Comparison of ENCODE assay signal across 8 cellular contexts in the genomic region with DNA sequence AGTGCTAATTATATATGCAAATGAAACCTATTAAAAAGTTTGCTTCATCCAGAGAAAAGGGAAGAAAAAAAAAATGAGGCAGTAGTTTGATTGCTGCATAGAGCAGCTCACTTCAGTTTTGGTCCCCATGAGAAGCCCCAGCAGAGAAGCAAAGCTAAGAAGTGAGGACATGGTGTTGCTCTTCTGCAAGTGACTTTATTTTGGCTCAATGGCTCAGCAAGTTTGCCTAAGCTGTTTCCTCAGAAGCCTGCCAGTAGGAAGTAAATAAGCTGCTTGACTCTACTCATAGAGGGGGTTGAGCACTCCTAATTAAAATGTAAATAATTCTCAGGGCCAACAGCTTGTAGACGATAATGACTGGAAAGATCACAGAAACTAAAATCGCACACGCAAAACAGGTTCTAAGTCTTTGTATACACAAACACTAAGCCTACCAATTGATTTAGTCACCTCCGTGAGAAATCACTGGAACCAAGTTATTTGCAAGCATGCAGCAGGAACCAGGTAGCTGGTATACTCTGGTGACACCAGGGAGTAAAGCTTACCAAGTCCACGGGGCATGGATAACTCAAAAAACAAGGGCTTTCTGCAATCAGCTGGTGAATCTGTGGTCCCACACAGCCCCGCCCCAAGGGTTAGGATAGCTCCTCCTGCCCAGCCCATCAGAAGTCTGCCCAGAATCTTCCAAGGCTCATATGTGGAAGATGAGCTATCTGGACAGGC. TPM values are rescaled to one million over a fixed set of nuclear protein-coding genes. Genes with fewer than 3 reads are reported as not detected.
A peak's percentile ranks its signal among the peaks of the same experiment; 100 is the strongest.
DNase-seq lines count a peak whose midpoint lies in the region; ATAC-seq and TF ChIP-seq lines count a peak whose summit lies in the region.

No MANE protein-coding gene starts in this region.

- no peaks in the 10 kb centered on the region for H3K27me3 Mint-ChIP-seq in T-helper 17 cell

- peaks cover 0 to 19% of the 10 kb centered on the region in 2 experiments; a peak in 2 of 4 replicates for H3K4me1 ChIP-seq in SK-N-SH (ENCODE audit: control insufficient read depth in 1 of 2, insufficient read depth in 2 of 2, low read depth in 1 of 2, low read length in 1 of 2)

- peak overlapping the region; percentile 22; the same call in 1 of the 2 replicates for H3K9ac ChIP-seq in SK-N-SH

- ATAC-seq in SK-N-SH treated with all-trans-retinoic acid at 6 μM for 48 hours: no peak
- peak; percentile 3 for ATAC-seq in HG02763 (IDR thresholded peaks at IDR 0.05; ENCODE audit: unreplicated experiment)
- ATAC-seq in T-helper 17 cell: peak; percentile 26
- no peak for ATAC-seq in HG03025 (IDR thresholded peaks at IDR 0.05; ENCODE audit: low FRiP score, unreplicated experiment)

- peak overlapping the region; percentile 93 for H3K27ac Mint-ChIP-seq in T-helper 17 cell

- H3K36me3 Mint-ChIP-seq in T-helper 17 cell (ENCODE audit: low read depth): no peaks in the 10 kb centered on the region

- H3K9me3 ChIP-seq in SK-N-SH (no peaks in the 10 kb centered on the region), T-helper 17 cell (ENCODE audit: control insufficient read depth, low read length, poor library complexity, severe bottlenecking) (no peaks in the 10 kb centered on the region)

- H3K4me3 Mint-ChIP-seq in T-helper 17 cell: peak overlapping the region; percentile 74

- H2AFZ ChIP-seq in SK-N-SH (ENCODE audit: low read depth): no peak overlapping the region

- no peaks in the 10 kb centered on the region for H3K9me2 ChIP-seq in SK-N-SH

- no peaks in the 10 kb centered on the region for H3K27me3 ChIP-seq in SK-N-SH (ENCODE audit: insufficient read depth)

- H3K4me1 Mint-ChIP-seq in T-helper 17 cell: peaks cover 38% of the 10 kb centered on the region

- no peak for TF ChIP-seq CTCF in SK-N-SH (IDR thresholded peaks at IDR 0.05)

- no peak for TF ChIP-seq RAD21 in SK-N-SH (IDR thresholded peaks at IDR 0.05; ENCODE audit: low read length)

- TF ChIP-seq EP300 in SK-N-SH (IDR thresholded peaks at IDR 0.05; ENCODE audit: borderline replicate concordance in 1 of 2, low read depth in 1 of 2, low read length in 1 of 2): no peak

- peak overlapping the region in 1 of 2 experiments; percentile 87; a peak in 2 of 4 replicates for H3K27ac ChIP-seq in SK-N-SH (ENCODE audit: low read depth in 2 of 2, low read length in 1 of 2)

- no peak overlapping the region for H3K4me3 ChIP-seq in SK-N-SH (ENCODE audit: low read depth in 2 of 2, low read length in 1 of 2)

- CTCF ChIA-PET in SK-N-SH (lab: Yijun Ruan, JAX): no interaction called here

- 89% methylated on average over 5 of the region's 6 CpGs for WGBS in SK-N-SH (ENCODE audit: low lambda C conversion rate)

- H4K20me1 ChIP-seq in SK-N-SH (ENCODE audit: insufficient read depth): no peaks in the 10 kb centered on the region

- H3K36me3 ChIP-seq in SK-N-SH (replicated peaks in 1 of 2; ENCODE audit: control insufficient read depth in 1 of 2, insufficient read depth in 2 of 2, low read length in 1 of 2): no peaks in the 10 kb centered on the region

- H3F3A ChIP-seq in SK-N-SH (replicated peaks; ENCODE audit: insufficient read depth): peaks cover 34% of the 10 kb centered on the region

- peak overlapping the region; percentile 14 for H3K4me2 ChIP-seq in SK-N-SH

- H3K79me2 ChIP-seq in SK-N-SH (ENCODE audit: insufficient read depth): no peaks in the 10 kb centered on the region

- POLR2A ChIA-PET in SK-N-SH (lab: Yijun Ruan, JAX): interaction anchor here (1.0 kb wide), 1 partner anchor 39 kb away, joined by 3 read pairs; the partner anchor contains the start of gene NABP1

- DNase-seq in SK-N-SH (no peak), T-helper 17 cell (no peak), kidney tubule cell (ENCODE audit: low spot score) (peak; percentile 82), NCI-H2196 (lab: John Stamatoyannopoulos, UW; ENCODE audit: unreplicated experiment) (no peak)
- no peak for DNase-seq in stimulated activated CD4-positive, alpha-beta T cell treated with anti-CD3 and anti-CD28 coated beads, Interleukin-4, amount 100 ng/mL, for 1 hour

TF ChIP-seq in SK-N-SH, 30 proteins besides CTCF, POLR2A, EP300 and RAD21:
- TF ChIP-seq NFIC (IDR thresholded peaks at IDR 0.05; ENCODE audit: borderline replicate concordance) (no peak), JUND (IDR thresholded peaks at IDR 0.05) (no peak), FOXJ3 (CRISPR knock-in tag; IDR thresholded peaks at IDR 0.05) (no peak), MEF2A (IDR thresholded peaks at IDR 0.05; ENCODE audit: borderline replicate concordance, low read depth) (no peak), TAF1 (IDR thresholded peaks at IDR 0.05; ENCODE audit: borderline replicate concordance, low read depth, low read length) (no peak), USF2 (IDR thresholded peaks at IDR 0.05; ENCODE audit: borderline replicate concordance, low read depth, low read length) (no peak), FOSL2 (IDR thresholded peaks at IDR 0.05; ENCODE audit: borderline replicate concordance, low read depth) (no peak), TEAD4 (IDR thresholded peaks at IDR 0.05; ENCODE audit: borderline replicate concordance, insufficient read depth) (no peak)
- TF ChIP-seq, protein P1, sequence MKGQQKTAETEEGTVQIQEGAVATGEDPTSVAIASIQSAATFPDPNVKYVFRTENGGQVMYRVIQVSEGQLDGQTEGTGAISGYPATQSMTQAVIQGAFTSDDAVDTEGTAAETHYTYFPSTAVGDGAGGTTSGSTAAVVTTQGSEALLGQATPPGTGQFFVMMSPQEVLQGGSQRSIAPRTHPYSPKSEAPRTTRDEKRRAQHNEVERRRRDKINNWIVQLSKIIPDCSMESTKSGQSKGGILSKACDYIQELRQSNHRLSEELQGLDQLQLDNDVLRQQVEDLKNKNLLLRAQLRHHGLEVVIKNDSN (IDR thresholded peaks at IDR 0.05; ENCODE audit: borderline replicate concordance, low read depth): no peak

TF ChIP-seq in SK-N-SH treated with all-trans-retinoic acid at 6 μM for 48 hours, 23 proteins besides CTCF, POLR2A, EP300 and RAD21:
- no peak for TF ChIP-seq TCF4 (CRISPR knock-in tag; IDR thresholded peaks at IDR 0.05; ENCODE audit: borderline replicate concordance)
- TF ChIP-seq BACH2 (CRISPR knock-in tag; IDR thresholded peaks at IDR 0.05; ENCODE audit: borderline replicate concordance): no peak
- TF ChIP-seq OSR1 (CRISPR knock-in tag; IDR thresholded peaks at IDR 0.05): no peak
- TF ChIP-seq, protein P2, sequence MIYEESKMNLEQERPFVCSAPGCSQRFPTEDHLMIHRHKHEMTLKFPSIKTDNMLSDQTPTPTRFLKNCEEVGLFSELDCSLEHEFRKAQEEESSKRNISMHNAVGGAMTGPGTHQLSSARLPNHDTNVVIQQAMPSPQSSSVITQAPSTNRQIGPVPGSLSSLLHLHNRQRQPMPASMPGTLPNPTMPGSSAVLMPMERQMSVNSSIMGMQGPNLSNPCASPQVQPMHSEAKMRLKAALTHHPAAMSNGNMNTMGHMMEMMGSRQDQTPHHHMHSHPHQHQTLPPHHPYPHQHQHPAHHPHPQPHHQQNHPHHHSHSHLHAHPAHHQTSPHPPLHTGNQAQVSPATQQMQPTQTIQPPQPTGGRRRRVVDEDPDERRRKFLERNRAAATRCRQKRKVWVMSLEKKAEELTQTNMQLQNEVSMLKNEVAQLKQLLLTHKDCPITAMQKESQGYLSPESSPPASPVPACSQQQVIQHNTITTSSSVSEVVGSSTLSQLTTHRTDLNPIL (CRISPR knock-in tag; IDR thresholded peaks at IDR 0.05; ENCODE audit: low read depth): no peak
- TF ChIP-seq ISL1 (CRISPR knock-in tag; IDR thresholded peaks at IDR 0.05): no peak
- TF ChIP-seq, protein P3, sequence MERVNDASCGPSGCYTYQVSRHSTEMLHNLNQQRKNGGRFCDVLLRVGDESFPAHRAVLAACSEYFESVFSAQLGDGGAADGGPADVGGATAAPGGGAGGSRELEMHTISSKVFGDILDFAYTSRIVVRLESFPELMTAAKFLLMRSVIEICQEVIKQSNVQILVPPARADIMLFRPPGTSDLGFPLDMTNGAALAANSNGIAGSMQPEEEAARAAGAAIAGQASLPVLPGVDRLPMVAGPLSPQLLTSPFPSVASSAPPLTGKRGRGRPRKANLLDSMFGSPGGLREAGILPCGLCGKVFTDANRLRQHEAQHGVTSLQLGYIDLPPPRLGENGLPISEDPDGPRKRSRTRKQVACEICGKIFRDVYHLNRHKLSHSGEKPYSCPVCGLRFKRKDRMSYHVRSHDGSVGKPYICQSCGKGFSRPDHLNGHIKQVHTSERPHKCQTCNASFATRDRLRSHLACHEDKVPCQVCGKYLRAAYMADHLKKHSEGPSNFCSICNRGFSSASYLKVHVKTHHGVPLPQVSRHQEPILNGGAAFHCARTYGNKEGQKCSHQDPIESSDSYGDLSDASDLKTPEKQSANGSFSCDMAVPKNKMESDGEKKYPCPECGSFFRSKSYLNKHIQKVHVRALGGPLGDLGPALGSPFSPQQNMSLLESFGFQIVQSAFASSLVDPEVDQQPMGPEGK (CRISPR knock-in tag; IDR thresholded peaks at IDR 0.05; ENCODE audit: borderline replicate concordance): no peak
- TF ChIP-seq ARNTL (CRISPR knock-in tag; IDR thresholded peaks at IDR 0.05; ENCODE audit: borderline replicate concordance, low read depth): no peak
- TF ChIP-seq CSDC2 (CRISPR knock-in tag; IDR thresholded peaks at IDR 0.05): no peak
- no peak for TF ChIP-seq ESRRG (CRISPR knock-in tag; IDR thresholded peaks at IDR 0.05)
- no peak for TF ChIP-seq ZFP30 (CRISPR knock-in tag; IDR thresholded peaks at IDR 0.05)

RNA-seq across cellular contexts. Expression of gene NABP1, which starts 39.7 kb away (rescaled TPM):
- polyA plus RNA-seq in SK-N-SH (2012; rRNA removed): 19.1 and 35.7 TPM in 2 replicates
- polyA plus RNA-seq in SK-N-SH (2012; cell fraction: cytosol; rRNA removed): 10.4 and 13.5 TPM in 2 replicates
- 65.9 and 172 TPM in 2 replicates for polyA plus RNA-seq in SK-N-SH (2012; cell fraction: nucleus; rRNA removed)
- 10 to 100 TPM; 61.9 to 71.6 TPM for total RNA-seq in T-helper 17 cell

Comparison
In these comparisons a context has a peak if more than half of its experiments do, and no peak if none do; other contexts are left out.
1. ATAC-seq: peak in HG02763 (single experiment) and T-helper 17 cell (single experiment); none in SK-N-SH treated with all-trans-retinoic acid at 6 μM for 48 hours (single experiment) and HG03025 (single experiment).